Comparison of ENCODE assay signal across 8 cellular contexts in genomic region chr20:5065489-5066383, GRCh38. TPM values are rescaled to one million over a fixed set of nuclear protein-coding genes. Genes with fewer than 3 reads are reported as not detected.
DNase-seq lines count a peak whose midpoint lies in the region; ATAC-seq and TF ChIP-seq lines count a peak whose summit lies in the region.

No MANE protein-coding gene starts in this region.

- peaks cover 11% of the 10 kb centered on the region for H3K9me1 ChIP-seq in IMR-90 (ENCODE audit: insufficient read depth, low read length)

- POLR2A ChIA-PET in IMR-90 (lab: Charles Lee; ENCODE audit: unreplicated experiment): interaction anchor here (1.0 kb wide), 1 partner anchor 16 kb away, joined by 3 read pairs; no protein-coding TSS in a partner anchor

- TF ChIP-seq POLR2A in IMR-90 (IDR thresholded peaks at IDR 0.05; ENCODE audit: low read depth, low read length): peak; percentile 32; the same call in 1 of the 2 replicates

- no peaks in the 10 kb centered on the region for H3K9me3 ChIP-seq in IMR-90 (ENCODE audit: control insufficient read depth, insufficient read depth, low read length)
- no peaks in the 10 kb centered on the region for H3K9me3 ChIP-seq in left lung

- BruUV-seq in IMR-90 (replicated peaks; lab: Mats Ljungman, UMichigan): no TSS peak

- peak overlapping the region; percentile 47; the same call in 1 of the 2 replicates for H3K56ac ChIP-seq in IMR-90 (ENCODE audit: extremely low read depth, insufficient read depth, low read length)

- peak overlapping the region; percentile 97 for H2BK20ac ChIP-seq in IMR-90 (ENCODE audit: low read depth, low read length)

- peak overlapping the region; percentile 92; the same call in 2 of the 3 replicates for H2BK15ac ChIP-seq in IMR-90 (ENCODE audit: low read depth, low read length)

- H3K18ac ChIP-seq in IMR-90 (ENCODE audit: low read depth, low read length): peak overlapping the region; percentile 95

- H3K27me3 ChIP-seq in IMR-90 (ENCODE audit: control insufficient read depth, insufficient read depth, low read length): no peaks in the 10 kb centered on the region
- no peaks in the 10 kb centered on the region for H3K27me3 ChIP-seq in brain microvascular endothelial cell (replicated peaks)
- no peaks in the 10 kb centered on the region for H3K27me3 ChIP-seq in left lung

- H3K4me1 ChIP-seq in IMR-90 (ENCODE audit: control insufficient read depth, insufficient read depth, low read length) (peaks cover 7% of the 10 kb centered on the region), left lung (peaks cover 0 to 17% of the 10 kb centered on the region in 2 donors)

- H4K5ac ChIP-seq in IMR-90 (ENCODE audit: low read depth, low read length): peak overlapping the region; percentile 99

- H3K27ac ChIP-seq in IMR-90 (ENCODE audit: insufficient read depth, low read length) (peak overlapping the region; percentile 97), brain microvascular endothelial cell (peak overlapping the region; percentile 76), left lung (peak overlapping the region; percentile 13 to 89)

- peaks cover 0 to 9% of the 10 kb centered on the region in 2 experiments; a peak in 1 of 4 replicates for H3K79me1 ChIP-seq in IMR-90 (ENCODE audit: low read depth in 1 of 2, low read length in 2 of 2)

- TF ChIP-seq RAD21 in IMR-90 (IDR thresholded peaks at IDR 0.05; ENCODE audit: low read length): no peak

- no peaks in the 10 kb centered on the region for H4K20me1 ChIP-seq in IMR-90 (ENCODE audit: insufficient read depth, low read length)

- peak overlapping the region; percentile 98 for H3K14ac ChIP-seq in IMR-90 (replicated peaks; ENCODE audit: low read depth, low read length)

- H2BK5ac ChIP-seq in IMR-90 (ENCODE audit: low read depth, low read length, poor library complexity, severe bottlenecking): peak overlapping the region; percentile 100

- H3K9ac ChIP-seq in IMR-90 (ENCODE audit: low read depth, low read length): no peak overlapping the region

- no peak overlapping the region for H3K4me2 ChIP-seq in IMR-90 (ENCODE audit: low read depth, low read length)

- peak overlapping the region; percentile 89 for H2AFZ ChIP-seq in IMR-90 (replicated peaks; ENCODE audit: low read length, poor library complexity)

- dilution Hi-C loops in IMR-90 (cut with HindIII; ENCODE audit: low sequenced_read_pairs, unreplicated experiment): no loop called here

- peak overlapping the region; percentile 97 for H2AK9ac ChIP-seq in IMR-90 (replicated peaks; ENCODE audit: low read depth, low read length, poor library complexity)

- H3K4me3 ChIP-seq in IMR-90 (ENCODE audit: insufficient read depth, low read depth, low read length) (no peak overlapping the region), brain microvascular endothelial cell (ENCODE audit: low read depth, low read length) (no peak overlapping the region), left lung (no peak overlapping the region)

- DNase-seq in AG08395 (ENCODE audit: low spot score): peak; percentile 97
- DNase-seq in IMR-90: peak; percentile 97
- DNase-seq in brain microvascular endothelial cell: peak; percentile 91
- peak; percentile 85 to 92 for DNase-seq in left lung
- DNase-seq in NCI-H510A treated with DMSO at 0.1 percent for 48 hours (lab: John Stamatoyannopoulos, UW): no peak
- DNase-seq in G401 (ENCODE audit: low spot score): no peak

- peak overlapping the region; percentile 95 for H3K23ac ChIP-seq in IMR-90 (ENCODE audit: low read depth, low read length)

- H4K8ac ChIP-seq in IMR-90 (ENCODE audit: low read depth in 2 of 2, low read length in 2 of 2): peak overlapping the region; percentile 89 to 98

- H4K91ac ChIP-seq in IMR-90 (ENCODE audit: insufficient read depth, low read depth, low read length): peak overlapping the region; percentile 97

- ATAC-seq in IMR-90 (ENCODE audit: low read depth) (peak; percentile 99), left lung (peak; percentile 93), HG02840 (IDR thresholded peaks at IDR 0.05; ENCODE audit: low FRiP score, unreplicated experiment) (no peak), GM21447 (IDR thresholded peaks at IDR 0.05; ENCODE audit: unreplicated experiment) (no peak)

- intact Hi-C loops in IMR-90 (cut with micrococcal nuclease) (no loop called here), left lung (cut with DNase I) (no loop called here)

- 57% methylated on average over 3 of the region's 15 CpGs; no CpG with 5 or more reads in 1 of the 2 experiments for WGBS in IMR-90 (ENCODE audit: extremely low coverage in 2 of 2, insufficient read length in 1 of 2), 2 experiments

- H3K36me3 ChIP-seq in IMR-90 (ENCODE audit: control insufficient read depth, insufficient read depth, low read length) (no peaks in the 10 kb centered on the region), brain microvascular endothelial cell (replicated peaks) (no peaks in the 10 kb centered on the region), left lung (no peaks in the 10 kb centered on the region)

- CTCF ChIA-PET in IMR-90 (lab: Yijun Ruan, JAX): interaction anchor here (0.5 to 0.6 kb wide), 2 partner anchors 14 to 67 kb away, joined by 3 read pairs; no protein-coding TSS in a partner anchor

- in situ Hi-C loops in IMR-90 (cut with MboI; ENCODE audit: low sequenced_read_pairs) (no loop called here), brain microvascular endothelial cell (cut with HindIII; ENCODE audit: low pct_ligation_motif_present, low sequenced_read_pairs) (no loop called here), G401 (cut with HindIII; ENCODE audit: low sequenced_read_pairs) (no loop called here)

- H3K4ac ChIP-seq in IMR-90 (ENCODE audit: low read depth, low read length): peak overlapping the region; percentile 99

- TF ChIP-seq CTCF in IMR-90 (conservative IDR thresholded peaks at IDR 0.05; ENCODE audit: low read depth, low read length): no peak
- TF ChIP-seq CTCF in brain microvascular endothelial cell (IDR thresholded peaks at IDR 0.05; ENCODE audit: low read depth, low read length, missing control alignments): no peak
- TF ChIP-seq CTCF in left lung (IDR thresholded peaks at IDR 0.05): no peak

- H2AK5ac ChIP-seq in IMR-90 (ENCODE audit: low read depth, low read length): peak overlapping the region; percentile 98

- H2BK120ac ChIP-seq in IMR-90 (ENCODE audit: low read depth, low read length): peak overlapping the region; percentile 99

TF ChIP-seq in IMR-90, 13 proteins besides CTCF, POLR2A, EP300 and RAD21:
- TF ChIP-seq MAZ (IDR thresholded peaks at IDR 0.05; ENCODE audit: borderline replicate concordance, low read depth, low read length): no peak; the same call in 1 of the 2 replicates
- peak; percentile 95 for TF ChIP-seq NFE2L2 (IDR thresholded peaks at IDR 0.05; ENCODE audit: low read depth, low read length)
- peak; percentile 47; the same call in 1 of the 2 replicates for TF ChIP-seq BHLHE40 (IDR thresholded peaks at IDR 0.05; ENCODE audit: low read depth, low read length)
- TF ChIP-seq RCOR1 (IDR thresholded peaks at IDR 0.05; ENCODE audit: insufficient replicate concordance, low read length): no peak
- no peak for TF ChIP-seq CEBPB (IDR thresholded peaks at IDR 0.05; ENCODE audit: low read depth, low read length)
- peak; percentile 80 for TF ChIP-seq FOS (IDR thresholded peaks at IDR 0.05; ENCODE audit: low read depth, low read length)
- TF ChIP-seq MXI1 (IDR thresholded peaks at IDR 0.05; ENCODE audit: borderline replicate concordance, low read depth, low read length): 0 out of 2 replicates have a peak, but pooled peaks have one; percentile 67
- TF ChIP-seq RFX5 (IDR thresholded peaks at IDR 0.05; ENCODE audit: low read depth, low read length): no peak
- peak; percentile 90 for TF ChIP-seq USF2 (IDR thresholded peaks at IDR 0.05; ENCODE audit: low read depth, low read length)
- no peak for TF ChIP-seq CHD1 (IDR thresholded peaks at IDR 0.05; ENCODE audit: low read depth, low read length)
- TF ChIP-seq SMC3 (IDR thresholded peaks at IDR 0.05; ENCODE audit: low read depth, low read length): no peak
- peak; percentile 70 for TF ChIP-seq MAFK (IDR thresholded peaks at IDR 0.05; ENCODE audit: low read depth, low read length)
- no peak for TF ChIP-seq ELK1 (IDR thresholded peaks at IDR 0.05; ENCODE audit: borderline replicate concordance, low read depth, low read length)

RNA-seq across cellular contexts. Expression of gene TMEM230, which starts 47.1 kb away (rescaled TPM):
- total RNA-seq in IMR-90 (2012; rRNA removed) (69.2 and 84.4 TPM in 2 replicates), left lung (100 to 1,000 TPM in 1 of 2 donors, 10 to 100 TPM in 1; 98.4 to 112 TPM)
- polyA plus RNA-seq in IMR-90 (2012; rRNA removed): 97.7 and 102 TPM in 2 replicates
- 54.2 and 64.1 TPM in 2 replicates for polyA plus RNA-seq in IMR-90 (2012; cell fraction: cytosol; rRNA removed)
- polyA plus RNA-seq in IMR-90 (2012; cell fraction: nucleus; rRNA removed; ENCODE audit: low replicate concordance): 12.4 and 30.1 TPM in 2 replicates
- 105 and 117 TPM in 2 replicates for total RNA-seq in G401 (2014; rRNA removed; shearing (Covaris generic))

RNA-seq across cellular contexts. Expression of gene PCNA, which starts 54.0 kb away (rescaled TPM):
- total RNA-seq in IMR-90 (2012; rRNA removed): 155 and 222 TPM in 2 replicates
- polyA plus RNA-seq in IMR-90 (2012; rRNA removed): 185 and 213 TPM in 2 replicates
- 92.7 and 174 TPM in 2 replicates for polyA plus RNA-seq in IMR-90 (2012; cell fraction: cytosol; rRNA removed)
- polyA plus RNA-seq in IMR-90 (2012; cell fraction: nucleus; rRNA removed; ENCODE audit: low replicate concordance): 81.5 and 150 TPM in 2 replicates
- total RNA-seq in left lung: 10 to 100 TPM; 80.4 to 93.9 TPM
- total RNA-seq in G401 (2014; rRNA removed; shearing (Covaris generic)): 290 and 347 TPM in 2 replicates

Comparison
In these comparisons a context has a peak if more than half of its experiments do, and no peak if none do; other contexts are left out.
1. DNase-seq: peak in AG08395 (single experiment), IMR-90 (single experiment), brain microvascular endothelial cell (single experiment) and left lung (2 of 2); none in NCI-H510A treated with DMSO at 0.1 percent for 48 hours (single experiment) and G401 (single experiment).
2. ATAC-seq: peak in IMR-90 (single experiment) and left lung (single experiment); none in HG02840 (single experiment) and GM21447 (single experiment).
3. Peak in every context shown above with its lines, with median percentiles within 50 percentile points of each other: H3K27ac ChIP-seq.